ENCODE assay signal across 2 cellular contexts in the genomic region with DNA sequence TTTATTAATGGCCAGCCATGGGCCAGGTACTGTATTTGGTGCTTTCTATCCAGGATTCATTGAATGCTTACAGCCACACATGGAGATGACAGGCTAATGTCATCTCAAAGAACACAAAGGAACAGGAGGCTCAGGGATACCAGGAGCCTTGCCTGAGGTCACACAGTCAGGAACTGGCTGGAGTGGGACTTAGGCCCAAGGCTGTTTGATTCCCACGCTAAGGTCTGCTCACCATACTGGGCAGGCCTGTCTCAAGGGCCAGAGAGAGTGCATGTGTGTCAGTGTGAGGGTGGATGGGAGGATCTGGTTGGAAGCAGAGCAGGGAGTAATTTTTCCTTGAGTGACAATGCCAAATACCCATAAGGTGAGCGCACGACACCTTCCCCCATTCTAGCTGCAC.
TF ChIP-seq lines count a peak whose summit lies in the region.

No MANE protein-coding gene starts in this region.

TF ChIP-seq in SK-N-SH, 30 proteins besides CTCF, POLR2A, EP300 and RAD21 (continued from another document):
- TF ChIP-seq, protein P1, sequence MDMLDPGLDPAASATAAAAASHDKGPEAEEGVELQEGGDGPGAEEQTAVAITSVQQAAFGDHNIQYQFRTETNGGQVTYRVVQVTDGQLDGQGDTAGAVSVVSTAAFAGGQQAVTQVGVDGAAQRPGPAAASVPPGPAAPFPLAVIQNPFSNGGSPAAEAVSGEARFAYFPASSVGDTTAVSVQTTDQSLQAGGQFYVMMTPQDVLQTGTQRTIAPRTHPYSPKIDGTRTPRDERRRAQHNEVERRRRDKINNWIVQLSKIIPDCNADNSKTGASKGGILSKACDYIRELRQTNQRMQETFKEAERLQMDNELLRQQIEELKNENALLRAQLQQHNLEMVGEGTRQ (IDR thresholded peaks at IDR 0.05; ENCODE audit: borderline replicate concordance, low read depth, low read length) = no peak
- TF ChIP-seq TAF1 (IDR thresholded peaks at IDR 0.05; ENCODE audit: borderline replicate concordance, low read depth, low read length) (no peak), NRF1 (IDR thresholded peaks at IDR 0.05; ENCODE audit: low read depth, low read length) (no peak), MXI1 (IDR thresholded peaks at IDR 0.05; ENCODE audit: low read depth, low read length) (no peak; the same call in 1 of the 2 replicates), YY1 (IDR thresholded peaks at IDR 0.05; ENCODE audit: low read depth) (no peak), EZH2phosphoT487 (IDR thresholded peaks at IDR 0.05; ENCODE audit: borderline replicate concordance, low read depth) (no peak), TEAD4 (IDR thresholded peaks at IDR 0.05; ENCODE audit: borderline replicate concordance, insufficient read depth) (no peak), RCOR1 (IDR thresholded peaks at IDR 0.05; ENCODE audit: low read length) (no peak), JUND (IDR thresholded peaks at IDR 0.05) (no peak)
- TF ChIP-seq, protein P2, sequence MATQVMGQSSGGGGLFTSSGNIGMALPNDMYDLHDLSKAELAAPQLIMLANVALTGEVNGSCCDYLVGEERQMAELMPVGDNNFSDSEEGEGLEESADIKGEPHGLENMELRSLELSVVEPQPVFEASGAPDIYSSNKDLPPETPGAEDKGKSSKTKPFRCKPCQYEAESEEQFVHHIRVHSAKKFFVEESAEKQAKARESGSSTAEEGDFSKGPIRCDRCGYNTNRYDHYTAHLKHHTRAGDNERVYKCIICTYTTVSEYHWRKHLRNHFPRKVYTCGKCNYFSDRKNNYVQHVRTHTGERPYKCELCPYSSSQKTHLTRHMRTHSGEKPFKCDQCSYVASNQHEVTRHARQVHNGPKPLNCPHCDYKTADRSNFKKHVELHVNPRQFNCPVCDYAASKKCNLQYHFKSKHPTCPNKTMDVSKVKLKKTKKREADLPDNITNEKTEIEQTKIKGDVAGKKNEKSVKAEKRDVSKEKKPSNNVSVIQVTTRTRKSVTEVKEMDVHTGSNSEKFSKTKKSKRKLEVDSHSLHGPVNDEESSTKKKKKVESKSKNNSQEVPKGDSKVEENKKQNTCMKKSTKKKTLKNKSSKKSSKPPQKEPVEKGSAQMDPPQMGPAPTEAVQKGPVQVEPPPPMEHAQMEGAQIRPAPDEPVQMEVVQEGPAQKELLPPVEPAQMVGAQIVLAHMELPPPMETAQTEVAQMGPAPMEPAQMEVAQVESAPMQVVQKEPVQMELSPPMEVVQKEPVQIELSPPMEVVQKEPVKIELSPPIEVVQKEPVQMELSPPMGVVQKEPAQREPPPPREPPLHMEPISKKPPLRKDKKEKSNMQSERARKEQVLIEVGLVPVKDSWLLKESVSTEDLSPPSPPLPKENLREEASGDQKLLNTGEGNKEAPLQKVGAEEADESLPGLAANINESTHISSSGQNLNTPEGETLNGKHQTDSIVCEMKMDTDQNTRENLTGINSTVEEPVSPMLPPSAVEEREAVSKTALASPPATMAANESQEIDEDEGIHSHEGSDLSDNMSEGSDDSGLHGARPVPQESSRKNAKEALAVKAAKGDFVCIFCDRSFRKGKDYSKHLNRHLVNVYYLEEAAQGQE (IDR thresholded peaks at IDR 0.05; ENCODE audit: low read depth, low read length) = no peak
- TF ChIP-seq, protein P3, sequence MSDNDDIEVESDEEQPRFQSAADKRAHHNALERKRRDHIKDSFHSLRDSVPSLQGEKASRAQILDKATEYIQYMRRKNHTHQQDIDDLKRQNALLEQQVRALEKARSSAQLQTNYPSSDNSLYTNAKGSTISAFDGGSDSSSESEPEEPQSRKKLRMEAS (IDR thresholded peaks at IDR 0.05; ENCODE audit: low read depth) = no peak

TF ChIP-seq in SK-N-SH treated with all-trans-retinoic acid at 6 μM for 48 hours, 23 proteins besides CTCF, POLR2A, EP300 and RAD21 (continued from another document):
- TF ChIP-seq, protein P4, sequence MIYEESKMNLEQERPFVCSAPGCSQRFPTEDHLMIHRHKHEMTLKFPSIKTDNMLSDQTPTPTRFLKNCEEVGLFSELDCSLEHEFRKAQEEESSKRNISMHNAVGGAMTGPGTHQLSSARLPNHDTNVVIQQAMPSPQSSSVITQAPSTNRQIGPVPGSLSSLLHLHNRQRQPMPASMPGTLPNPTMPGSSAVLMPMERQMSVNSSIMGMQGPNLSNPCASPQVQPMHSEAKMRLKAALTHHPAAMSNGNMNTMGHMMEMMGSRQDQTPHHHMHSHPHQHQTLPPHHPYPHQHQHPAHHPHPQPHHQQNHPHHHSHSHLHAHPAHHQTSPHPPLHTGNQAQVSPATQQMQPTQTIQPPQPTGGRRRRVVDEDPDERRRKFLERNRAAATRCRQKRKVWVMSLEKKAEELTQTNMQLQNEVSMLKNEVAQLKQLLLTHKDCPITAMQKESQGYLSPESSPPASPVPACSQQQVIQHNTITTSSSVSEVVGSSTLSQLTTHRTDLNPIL (CRISPR knock-in tag; IDR thresholded peaks at IDR 0.05; ENCODE audit: low read depth) = no peak
- TF ChIP-seq SNAI2 (CRISPR knock-in tag; IDR thresholded peaks at IDR 0.05) = no peak
